ENCODE assay signal across 15 cellular contexts in the genomic region with DNA sequence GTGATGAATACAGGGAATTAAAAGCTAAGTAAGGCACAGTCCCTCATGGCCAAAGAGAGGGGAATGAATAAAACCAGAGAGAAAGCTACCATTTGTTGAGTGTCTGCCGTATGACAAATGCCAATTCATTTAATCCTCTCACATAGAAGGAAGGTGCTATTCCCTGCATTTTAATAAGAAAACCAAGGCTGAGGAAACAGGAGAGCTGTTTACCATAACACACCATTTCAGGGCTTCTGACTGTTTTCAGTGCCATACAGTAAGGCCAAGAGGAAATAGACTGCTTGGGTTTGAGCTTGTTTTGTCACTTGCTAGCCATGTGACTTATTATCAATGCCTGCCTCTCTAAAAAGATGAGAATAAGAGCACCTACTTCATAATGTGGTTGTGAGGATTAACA.
"Had no signal": no experiment of that assay in that cellular context is flagged by ENCODE, and none has a peak within 500 bp of the region (broad histone marks: within the 10 kb centered on the region; RNA-seq: fewer than 3 reads in every experiment).

No MANE protein-coding gene starts in this region.

- H3K27ac Mint-ChIP-seq: activated CD4-positive, alpha-beta memory T cell treated with anti-CD3 and anti-CD28 coated beads for 36 hours; activated naive CD8-positive, alpha-beta T cell; memory B cell had no signal

- H3K4me3 Mint-ChIP-seq: activated CD4-positive, alpha-beta memory T cell treated with anti-CD3 and anti-CD28 coated beads for 36 hours; activated naive CD8-positive, alpha-beta T cell; memory B cell; stimulated activated naive CD8-positive, alpha-beta T cell treated with anti-CD3 and anti-CD28 coated beads, Interleukin-15, amount 100 ng/mL, for 72 hours had no signal

- H3K27ac ChIP-seq: brain microvascular endothelial cell, ovary, testis had no signal

- DNase-seq: activated CD4-positive, alpha-beta memory T cell treated with anti-CD3 and anti-CD28 coated beads for 36 hours; activated effector memory CD4-positive, alpha-beta T cell treated with Interleukin-2 at 50 U/mL for 16 hours; amygdala; brain microvascular endothelial cell; glutamatergic neuron; left lung; ovary; stimulated activated CD4-positive, alpha-beta T cell treated with anti-CD3 and anti-CD28 coated beads, Interleukin-15, amount 100 ng/mL, for 24 hours; stimulated activated CD4-positive, alpha-beta T cell treated with anti-CD3 and anti-CD28 coated beads, Interleukin-4, amount 100 ng/mL, for 24 hours; stimulated activated naive CD8-positive, alpha-beta T cell treated with anti-CD3 and anti-CD28 coated beads, Interleukin-15, amount 100 ng/mL, for 72 hours; T-helper 17 cell; testis had no signal

- H3K27me3 Mint-ChIP-seq: activated CD4-positive, alpha-beta memory T cell treated with anti-CD3 and anti-CD28 coated beads for 36 hours; activated naive CD8-positive, alpha-beta T cell; memory B cell; stimulated activated naive CD8-positive, alpha-beta T cell treated with anti-CD3 and anti-CD28 coated beads, Interleukin-15, amount 100 ng/mL, for 72 hours; T-helper 17 cell had no signal

- H3K9me3 ChIP-seq: left lung, ovary, testis had no signal

- H3K4me3 ChIP-seq: left lung, ovary, testis had no signal

- H3K27me3 ChIP-seq: brain microvascular endothelial cell, left lung, ovary, testis had no signal

- ATAC-seq: esophagus mucosa; left lung; stimulated activated naive CD8-positive, alpha-beta T cell treated with anti-CD3 and anti-CD28 coated beads, Interleukin-15, amount 100 ng/mL, for 72 hours; T-helper 17 cell had no signal

- H3K36me3 ChIP-seq: ovary had no signal

- H3K9me3 Mint-ChIP-seq: activated CD4-positive, alpha-beta memory T cell treated with anti-CD3 and anti-CD28 coated beads for 36 hours; memory B cell; stimulated activated naive CD8-positive, alpha-beta T cell treated with anti-CD3 and anti-CD28 coated beads, Interleukin-15, amount 100 ng/mL, for 72 hours had no signal
